In genomic region chr22:27576815-27577564, GRCh38 we compare ENCODE assay signal across 14 cellular contexts.
DNase-seq lines count a peak whose midpoint lies in the region; ATAC-seq, FAIRE-seq and TF ChIP-seq lines count a peak whose summit lies in the region.
"Had no signal": no experiment of that assay in that cellular context is flagged by ENCODE, and none has a peak within 500 bp of the region (broad histone marks: within the 10 kb centered on the region; RNA-seq: fewer than 3 reads in every experiment).

No MANE protein-coding gene starts in this region.

- no peak overlapping the region for H4K12ac ChIP-seq in trophoblast cell (ENCODE audit: low read depth, low read length)

- peak; percentile 35 for DNase-seq in HTR-8/SVneo (ENCODE audit: insufficient read length, low spot score)
- peak; percentile 85 to 96 for DNase-seq in cardiac fibroblast (ENCODE audit: low read depth in 2 of 2)
- peak; percentile 63 for DNase-seq in left ventricle myocardium superior
- DNase-seq in trophoblast cell = no peak
- no peak for DNase-seq in tibial nerve (ENCODE audit: low spot score in 2 of 2)
- DNase-seq in D721Med (ENCODE audit: insufficient read length, low spot score) = no peak
- DNase-seq in activated CD4-positive, CD25-positive, alpha-beta regulatory T cell (lab: John Stamatoyannopoulos, UW) = no peak
- DNase-seq in OCI-M2 (lab: John Stamatoyannopoulos, UW; ENCODE audit: unreplicated experiment) = no peak
- DNase-seq: AML-193; central memory CD4-positive, alpha-beta T cell; MG63; NCI-H2171 treated with DMSO at 0.1 percent for 48 hours; stimulated activated CD4-positive, alpha-beta T cell treated with anti-CD3 and anti-CD28 coated beads, Interleukin-2, amount 100 ng/mL, for 48 hours; tibial artery had no signal

- WGBS in trophoblast cell (ENCODE audit: extremely low coverage, insufficient coverage, insufficient read length) = no CpG with 5 or more reads among the region's 20 CpGs
- WGBS in tibial nerve, 2 donors = 52 to 61% methylated on average over 19 to 20 of the region's 20 CpGs

- H3K23ac ChIP-seq in trophoblast cell (ENCODE audit: low read length) = no peak overlapping the region

- H4K91ac ChIP-seq in trophoblast cell (ENCODE audit: low read depth, low read length) = no peak overlapping the region

- H3K9me3 ChIP-seq in trophoblast cell (ENCODE audit: insufficient read depth, low read depth, low read length) (no peaks in the 10 kb centered on the region), tibial nerve (peaks cover 0 to 7% (median 0%) of the 10 kb centered on the region in 4 donors)

- H3K4me2 ChIP-seq in trophoblast cell (ENCODE audit: low read length) = no peak overlapping the region

- H2AFZ ChIP-seq in trophoblast cell (ENCODE audit: insufficient read depth, low read length, poor library complexity) = no peak overlapping the region

- H3K9ac ChIP-seq in trophoblast cell (ENCODE audit: low read length) = no peak overlapping the region

- peak; percentile 64 for ATAC-seq in left ventricle myocardium superior

- TF ChIP-seq CTCF in cardiac fibroblast (IDR thresholded peaks at IDR 0.05; ENCODE audit: low read depth, low read length) (no peak), tibial nerve (IDR thresholded peaks at IDR 0.05) (no peak), D721Med (IDR thresholded peaks at IDR 0.05; ENCODE audit: insufficient read depth, missing control alignments) (no peak)

- H3K36me3 ChIP-seq in trophoblast cell (ENCODE audit: control insufficient read depth in 1 of 2, insufficient read depth in 2 of 2, low read length in 2 of 2) (no peaks in the 10 kb centered on the region), tibial nerve (no peaks in the 10 kb centered on the region)
- H3K36me3 ChIP-seq: MG63, tibial artery had no signal

- H2BK120ac ChIP-seq in trophoblast cell (ENCODE audit: insufficient read depth, low read length, poor library complexity) = no peak overlapping the region

- no peak overlapping the region for H4K8ac ChIP-seq in trophoblast cell (ENCODE audit: low read depth, low read length)

- H3K4ac ChIP-seq in trophoblast cell (ENCODE audit: low read depth, low read length) = no peak overlapping the region

- no peak overlapping the region for H3K18ac ChIP-seq in trophoblast cell (ENCODE audit: low read length)

- H3K27ac ChIP-seq in trophoblast cell (ENCODE audit: low read depth, low read length) (peak overlapping the region; percentile 2), tibial nerve (no peak overlapping the region)
- H3K27ac ChIP-seq: tibial artery had no signal

- no peak overlapping the region for H2BK5ac ChIP-seq in trophoblast cell (ENCODE audit: low read depth, low read length, poor library complexity)

- no peak for TF ChIP-seq POLR2A in tibial nerve (IDR thresholded peaks at IDR 0.05)

- no peak for FAIRE-seq in HTR-8/SVneo (lab: Jason Lieb, UNC)
- no peak for FAIRE-seq in D721Med (lab: Jason Lieb, UNC)

- intact Hi-C loops in left ventricle myocardium superior (cut with micrococcal nuclease) = no loop called here

- H3K79me1 ChIP-seq in trophoblast cell (ENCODE audit: low read length) = no peaks in the 10 kb centered on the region

- no peak overlapping the region for H2AK5ac ChIP-seq in trophoblast cell (ENCODE audit: low read length)

- TF ChIP-seq EP300 in tibial nerve (IDR thresholded peaks at IDR 0.05) = no peak

- no peak overlapping the region for H3K14ac ChIP-seq in trophoblast cell (ENCODE audit: low read length)

- no peaks in the 10 kb centered on the region for H3K27me3 ChIP-seq in trophoblast cell (ENCODE audit: insufficient read depth, low read length)
- peaks cover 0 to 23% of the 10 kb centered on the region in 2 donors for H3K27me3 ChIP-seq in tibial nerve
- H3K27me3 ChIP-seq: MG63 had no signal

- H3K4me3 ChIP-seq in cardiac fibroblast (replicated peaks in 1 of 2; ENCODE audit: low read depth in 2 of 2, low read length in 2 of 2) (no peak overlapping the region), trophoblast cell (ENCODE audit: low read depth, low read length) (no peak overlapping the region), tibial nerve (no peak overlapping the region)
- H3K4me3 ChIP-seq: MG63, tibial artery had no signal

- H3K4me1 ChIP-seq in trophoblast cell (ENCODE audit: control insufficient read depth in 1 of 2, insufficient read depth in 2 of 2, low read length in 2 of 2) = peaks cover 4 to 9% of the 10 kb centered on the region in 2 experiments
- H3K4me1 ChIP-seq in tibial nerve = peaks cover 0 to 21% (median 0%) of the 10 kb centered on the region in 4 donors

- no peaks in the 10 kb centered on the region for H3K79me2 ChIP-seq in trophoblast cell (ENCODE audit: control insufficient read depth, insufficient read depth, low read length, poor library complexity)

- H2BK12ac ChIP-seq in trophoblast cell (ENCODE audit: low read length) = no peak overlapping the region

Comparison
In these comparisons a context has a peak if more than half of its experiments do, and no peak if none do; other contexts are left out.
1. DNase-seq: peak in HTR-8/SVneo (single experiment), cardiac fibroblast (2 of 2) and left ventricle myocardium superior (single experiment); none in trophoblast cell (0 of 2), tibial nerve (0 of 2), D721Med (single experiment), activated CD4-positive, CD25-positive, alpha-beta regulatory T cell (0 of 4) and OCI-M2 (single experiment).